11 cellular contexts compared by ENCODE assay signal in genomic region chr17:18139949-18140348, GRCh38. TPM values are rescaled to one million over a fixed set of nuclear protein-coding genes. Genes with fewer than 3 reads are reported as not detected.
DNase-seq lines count a peak whose midpoint lies in the region; ATAC-seq and TF ChIP-seq lines count a peak whose summit lies in the region.
"Had no signal": no experiment of that assay in that cellular context is flagged by ENCODE, and none has a peak within 500 bp of the region (broad histone marks: within the 10 kb centered on the region; RNA-seq: fewer than 3 reads in every experiment).

No MANE protein-coding gene starts in this region.

- no peak for DNase-seq in left ventricle myocardium superior
- DNase-seq in Right ventricle myocardium superior = no peak
- DNase-seq in SJCRH30 = peak; percentile 60 to 71
- peak; percentile 23 to 33 for DNase-seq in erythroblast (lab: John Stamatoyannopoulos, UW)
- DNase-seq in type B pancreatic cell (ENCODE audit: extremely low spot score, unreplicated experiment) = no peak
- no peak for DNase-seq in Calu3
- DNase-seq: activated CD8-positive, alpha-beta T cell treated with anti-CD3 and anti-CD28 coated beads, Interleukin-2, amount 10 ng/mL, durations not matched to agents 7 days and 5 days had no signal

- BruUV-seq in Calu3 (replicated peaks; lab: Mats Ljungman, UMichigan) = no TSS peak

- H3K4me3 ChIP-seq in SJCRH30 = no peak overlapping the region
- H3K4me3 ChIP-seq: ascending aorta, BLaER1 had no signal

- H3K27me3 Mint-ChIP-seq in type B pancreatic cell = no peaks in the 10 kb centered on the region
- peaks cover 13% of the 10 kb centered on the region for H3K27me3 Mint-ChIP-seq in Calu3 (ENCODE audit: unreplicated experiment)

- H3K27ac ChIP-seq in SJCRH30 = no peak overlapping the region
- H3K27ac ChIP-seq: ascending aorta, BLaER1 had no signal

- TF ChIP-seq CTCF in type B pancreatic cell (conservative IDR thresholded peaks at IDR 0.05) (no peak), Calu3 (IDR thresholded peaks at IDR 0.05; ENCODE audit: unreplicated experiment) (no peak)

- peaks cover 11% of the 10 kb centered on the region for H3K27me3 ChIP-seq in SJCRH30
- H3K27me3 ChIP-seq: ascending aorta, BLaER1 had no signal

- H3K9me3 Mint-ChIP-seq in type B pancreatic cell (no peaks in the 10 kb centered on the region), Calu3 (ENCODE audit: low read depth, unreplicated experiment) (no peaks in the 10 kb centered on the region)

- peaks cover 9% of the 10 kb centered on the region for H3K4me1 Mint-ChIP-seq in type B pancreatic cell (ENCODE audit: unreplicated experiment)
- peaks cover 6% of the 10 kb centered on the region for H3K4me1 Mint-ChIP-seq in Calu3 (ENCODE audit: low read depth, unreplicated experiment)

- ATAC-seq in left ventricle myocardium superior (peak; percentile 25), Right ventricle myocardium superior (ENCODE audit: poor library complexity) (no peak), HG02588 (IDR thresholded peaks at IDR 0.05; ENCODE audit: unreplicated experiment) (no peak), HG02763 (IDR thresholded peaks at IDR 0.05; ENCODE audit: unreplicated experiment) (no peak)
- ATAC-seq: activated CD8-positive, alpha-beta T cell treated with anti-CD3 and anti-CD28 coated beads, Interleukin-2, amount 10 ng/mL, durations not matched to agents 7 days and 5 days had no signal

- H3K9me3 ChIP-seq in SJCRH30 (replicated peaks) = no peaks in the 10 kb centered on the region
- H3K9me3 ChIP-seq: ascending aorta, BLaER1 had no signal

- no peak for TF ChIP-seq POLR2A in erythroblast (IDR thresholded peaks at IDR 0.05; ENCODE audit: low read length)

- H3K4me3 Mint-ChIP-seq in type B pancreatic cell = no peak overlapping the region
- H3K4me3 Mint-ChIP-seq in Calu3 (ENCODE audit: low read depth, unreplicated experiment) = no peak overlapping the region
- H3K4me3 Mint-ChIP-seq: activated CD8-positive, alpha-beta T cell treated with anti-CD3 and anti-CD28 coated beads, Interleukin-2, amount 10 ng/mL, durations not matched to agents 7 days and 5 days had no signal

- H3K36me3 Mint-ChIP-seq in type B pancreatic cell (no peaks in the 10 kb centered on the region), Calu3 (ENCODE audit: insufficient read depth, unreplicated experiment) (peaks cover 14% of the 10 kb centered on the region)

- intact Hi-C loops in left ventricle myocardium superior (cut with micrococcal nuclease) (loop anchor here (5.0 kb wide), 1 partner anchor 77 kb away; no protein-coding TSS in a partner anchor), Right ventricle myocardium superior (cut with DNase I) (loop anchor here (5.0 to 10.0 kb wide), 2 partner anchors 55 to 77 kb away; no protein-coding TSS in a partner anchor), Calu3 (cut with micrococcal nuclease; ENCODE audit: unreplicated experiment) (loop anchor here (5.0 to 10.0 kb wide), 2 partner anchors 47 to 85 kb away; partner anchors contain the start of gene LLGL1)

- H3K27ac Mint-ChIP-seq in type B pancreatic cell (peak overlapping the region; percentile 39), Calu3 (ENCODE audit: unreplicated experiment) (no peak overlapping the region)
- H3K27ac Mint-ChIP-seq: activated CD8-positive, alpha-beta T cell treated with anti-CD3 and anti-CD28 coated beads, Interleukin-2, amount 10 ng/mL, durations not matched to agents 7 days and 5 days had no signal

- CTCF ChIA-PET in Calu3 (lab: Charles Lee) = no interaction called here

- H3K36me3 ChIP-seq in SJCRH30 = no peaks in the 10 kb centered on the region
- H3K36me3 ChIP-seq: ascending aorta, BLaER1 had no signal

- H3K4me1 ChIP-seq in SJCRH30 = peaks cover 6% of the 10 kb centered on the region

RNA-seq across cellular contexts. Expression of gene MYO15A, which starts 31.4 kb away (rescaled TPM):
- total RNA-seq in left ventricle myocardium superior = 0.45 TPM
- 0.11 TPM for total RNA-seq in Right ventricle myocardium superior
- total RNA-seq in SJCRH30 (2014; rRNA removed; shearing (Covaris generic)) = 0.53 and 0.58 TPM in 2 replicates
- 1.8 and 2.2 TPM in 2 replicates for total RNA-seq in type B pancreatic cell (ENCODE audit: low replicate concordance)
- total RNA-seq in Calu3 (2022) = 0.38 and 0.76 TPM in 2 replicates

RNA-seq across cellular contexts. Expression of gene ALKBH5, which starts 43.7 kb away (rescaled TPM):
- total RNA-seq in left ventricle myocardium superior = 197 TPM
- 179 TPM for total RNA-seq in Right ventricle myocardium superior
- total RNA-seq in SJCRH30 (2014; rRNA removed; shearing (Covaris generic)) = 297 and 308 TPM in 2 replicates
- 79.8 and 88.8 TPM in 2 replicates for total RNA-seq in type B pancreatic cell (ENCODE audit: low replicate concordance)
- total RNA-seq in Calu3 (2022) = 51.7 and 54.9 TPM in 2 replicates

RNA-seq across cellular contexts. Expression of gene DRG2, which starts 52.2 kb away (rescaled TPM):
- total RNA-seq in left ventricle myocardium superior (19.4 TPM), Right ventricle myocardium superior (20.2 TPM), type B pancreatic cell (ENCODE audit: low replicate concordance) (34.2 and 35.0 TPM in 2 replicates), Calu3 (2022) (24.9 and 34.5 TPM in 2 replicates)
- 69.1 and 72.2 TPM in 2 replicates for total RNA-seq in SJCRH30 (2014; rRNA removed; shearing (Covaris generic))

Comparison
In these comparisons a context has a peak if more than half of its experiments do, and no peak if none do; other contexts are left out.
1. DNase-seq: peak in SJCRH30 (2 of 2) and erythroblast (2 of 2); none in left ventricle myocardium superior (single experiment), Right ventricle myocardium superior (single experiment), type B pancreatic cell (single experiment) and Calu3 (single experiment).